Comparison of ENCODE assay signal across 1 cellular context in the genomic region with DNA sequence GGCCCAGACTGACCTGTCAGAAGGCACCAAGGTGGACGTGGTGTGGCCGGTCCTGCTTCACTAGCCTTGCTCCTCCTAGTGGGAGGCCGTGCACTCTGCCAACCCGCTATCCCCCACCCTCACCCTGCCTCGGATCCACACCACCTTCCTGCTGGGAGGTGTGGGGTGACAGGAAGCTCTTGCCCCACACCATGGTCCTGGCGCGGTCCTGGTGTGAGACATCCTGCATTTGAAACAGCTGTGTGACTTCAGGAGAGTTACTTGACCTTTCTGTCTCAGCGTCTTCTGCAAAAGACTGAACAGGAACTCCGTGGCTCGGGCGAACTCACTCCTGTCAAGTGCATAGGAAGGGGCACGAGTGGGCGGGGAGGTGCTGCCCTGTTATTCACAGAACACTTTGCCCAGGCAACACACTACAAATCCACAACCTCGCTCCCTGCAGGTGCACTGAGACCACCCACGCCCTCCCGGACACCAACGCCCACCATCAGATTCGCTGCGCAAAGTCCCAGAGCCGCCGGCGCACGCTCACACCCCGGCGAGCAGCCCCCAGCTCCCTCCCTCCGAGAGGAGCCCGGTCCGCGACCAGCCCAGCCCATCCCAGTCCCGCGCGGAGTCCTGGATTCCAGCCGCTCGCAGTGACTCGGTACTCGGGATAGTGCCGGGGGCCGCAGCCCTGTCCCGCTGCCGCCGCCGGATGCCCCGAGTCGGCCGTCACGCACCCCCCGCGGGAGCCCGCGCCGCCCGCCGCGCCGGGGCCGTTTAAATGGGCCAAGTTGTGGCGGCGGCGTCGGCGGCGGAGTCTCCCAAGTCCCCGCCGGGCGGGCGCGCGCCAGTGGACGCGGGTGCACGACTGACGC.
A peak's percentile ranks its signal among the peaks of the same experiment; 100 is the strongest.
TF ChIP-seq lines count a peak whose summit lies in the region.

Gene SAMD11, plus strand, starts transcription at position 793 of the 860 bp plus-strand sequence. CDS start 509 bp downstream, outside the sequence.

TF ChIP-seq in HEK293, 187 proteins besides CTCF, POLR2A, EP300 and RAD21 (continued from another document and continues in another):
- no peak for TF ChIP-seq ZNF76 (tag by site-specific recombination; IDR thresholded peaks at IDR 0.05; ENCODE audit: borderline replicate concordance, low read depth)
- peak; percentile 82 for TF ChIP-seq KLF10 (tag by site-specific recombination; IDR thresholded peaks at IDR 0.05)
- TF ChIP-seq ZNF843 (tag by site-specific recombination; IDR thresholded peaks at IDR 0.05): 0 out of 2 replicates have a peak, but pooled peaks have one; percentile 27
- 0 out of 2 replicates have a peak, but pooled peaks have one; percentile 45 for TF ChIP-seq ZSCAN16 (tag by site-specific recombination; IDR thresholded peaks at IDR 0.05)
- TF ChIP-seq ZNF266 (tag by site-specific recombination; IDR thresholded peaks at IDR 0.05; ENCODE audit: low read depth): no peak
- peak; percentile 49; the same call in 1 of the 2 replicates for TF ChIP-seq KLF1 (tag by site-specific recombination; IDR thresholded peaks at IDR 0.05)
- no peak for TF ChIP-seq ZNF830 (tag by site-specific recombination; IDR thresholded peaks at IDR 0.05; ENCODE audit: low read depth)
- TF ChIP-seq ZNF354C (tag by site-specific recombination; IDR thresholded peaks at IDR 0.05; ENCODE audit: borderline replicate concordance, low read depth): no peak
- peak; percentile 15; the same call in 1 of the 2 replicates for TF ChIP-seq ZNF341 (tag by site-specific recombination; IDR thresholded peaks at IDR 0.05; ENCODE audit: low read depth)
- TF ChIP-seq ZNF530 (tag by site-specific recombination; IDR thresholded peaks at IDR 0.05; ENCODE audit: low read depth): no peak
- no peak for TF ChIP-seq ZBTB49 (tag by site-specific recombination; IDR thresholded peaks at IDR 0.05; ENCODE audit: low read depth)
- 0 out of 2 replicates have a peak, but pooled peaks have one; percentile 29 for TF ChIP-seq ZBTB48 (tag by site-specific recombination; IDR thresholded peaks at IDR 0.05)
- TF ChIP-seq KLF8 (tag by site-specific recombination; IDR thresholded peaks at IDR 0.05): peak; percentile 69; the same call in 1 of the 2 replicates
- peak; percentile 64; the same call in 1 of the 2 replicates for TF ChIP-seq ZNF37A (tag by site-specific recombination; IDR thresholded peaks at IDR 0.05)
- TF ChIP-seq, protein P1, sequence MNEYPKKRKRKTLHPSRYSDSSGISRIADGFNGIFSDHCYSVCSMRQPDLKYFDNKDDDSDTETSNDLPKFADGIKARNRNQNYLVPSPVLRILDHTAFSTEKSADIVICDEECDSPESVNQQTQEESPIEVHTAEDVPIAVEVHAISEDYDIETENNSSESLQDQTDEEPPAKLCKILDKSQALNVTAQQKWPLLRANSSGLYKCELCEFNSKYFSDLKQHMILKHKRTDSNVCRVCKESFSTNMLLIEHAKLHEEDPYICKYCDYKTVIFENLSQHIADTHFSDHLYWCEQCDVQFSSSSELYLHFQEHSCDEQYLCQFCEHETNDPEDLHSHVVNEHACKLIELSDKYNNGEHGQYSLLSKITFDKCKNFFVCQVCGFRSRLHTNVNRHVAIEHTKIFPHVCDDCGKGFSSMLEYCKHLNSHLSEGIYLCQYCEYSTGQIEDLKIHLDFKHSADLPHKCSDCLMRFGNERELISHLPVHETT (tag by site-specific recombination; IDR thresholded peaks at IDR 0.05): no peak
- TF ChIP-seq ZNF148 (tag by site-specific recombination; IDR thresholded peaks at IDR 0.05; ENCODE audit: borderline replicate concordance): no peak
- no peak for TF ChIP-seq ELK4 (IDR thresholded peaks at IDR 0.05; ENCODE audit: borderline replicate concordance, low read depth, low read length)
- no peak for TF ChIP-seq PRDM2 (tag by site-specific recombination; IDR thresholded peaks at IDR 0.05; ENCODE audit: borderline replicate concordance)
- TF ChIP-seq ZEB2 (tag by site-specific recombination; IDR thresholded peaks at IDR 0.05): peak; percentile 52
- TF ChIP-seq HIC1 (tag by site-specific recombination; IDR thresholded peaks at IDR 0.05): no peak; the same call in 1 of the 2 replicates
- no peak for TF ChIP-seq ZSCAN5A (tag by site-specific recombination; IDR thresholded peaks at IDR 0.05)
- no peak for TF ChIP-seq ZNF175 (tag by site-specific recombination; IDR thresholded peaks at IDR 0.05)
- TF ChIP-seq ZNF292 (tag by site-specific recombination; IDR thresholded peaks at IDR 0.05; ENCODE audit: borderline replicate concordance, low read depth): no peak
- TF ChIP-seq ZNF2 (tag by site-specific recombination; IDR thresholded peaks at IDR 0.05): peak; percentile 43; the same call in 1 of the 2 replicates
- no peak for TF ChIP-seq ZNF302 (tag by site-specific recombination; IDR thresholded peaks at IDR 0.05; ENCODE audit: low read depth)
- TF ChIP-seq ZNF664 (tag by site-specific recombination; IDR thresholded peaks at IDR 0.05): no peak
- TF ChIP-seq ZNF404 (tag by site-specific recombination; IDR thresholded peaks at IDR 0.05): no peak
- TF ChIP-seq BCL11A (tag by site-specific recombination; IDR thresholded peaks at IDR 0.05; ENCODE audit: low read depth): no peak; the same call in 1 of the 2 replicates
- peak; percentile 61; the same call in 1 of the 2 replicates for TF ChIP-seq ZBTB20 (tag by site-specific recombination; IDR thresholded peaks at IDR 0.05)
- no peak for TF ChIP-seq ZNF521 (tag by site-specific recombination; IDR thresholded peaks at IDR 0.05)
- peak; percentile 82 for TF ChIP-seq ZSCAN30 (tag by site-specific recombination; IDR thresholded peaks at IDR 0.05)
